Comparison of ENCODE assay signal across 9 cellular contexts in the genomic region with DNA sequence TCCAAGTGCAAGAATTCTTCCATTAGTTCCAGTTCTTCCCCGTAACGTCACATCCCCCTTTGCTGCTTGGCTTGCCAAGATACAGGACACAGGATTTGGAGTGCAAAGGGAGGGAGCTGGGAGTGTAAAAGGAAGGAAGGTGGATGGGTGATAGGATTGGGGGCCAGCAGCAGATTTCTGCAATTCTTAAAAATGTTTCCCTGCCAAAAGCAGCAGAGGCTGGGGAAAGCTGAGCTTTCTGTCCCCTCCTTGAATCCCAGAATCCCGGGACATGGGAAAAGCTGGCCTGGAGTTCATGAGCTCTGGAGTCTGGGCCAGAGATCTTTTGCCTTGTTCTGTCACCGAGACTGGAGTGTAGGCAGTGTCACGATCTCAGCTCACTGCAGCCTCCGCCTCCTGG.
A peak's percentile ranks its signal among the peaks of the same experiment; 100 is the strongest.
DNase-seq lines count a peak whose midpoint lies in the region; ATAC-seq and TF ChIP-seq lines count a peak whose summit lies in the region.
"Had no signal": no experiment of that assay in that cellular context is flagged by ENCODE, and none has a peak within 500 bp of the region (broad histone marks: within the 10 kb centered on the region; RNA-seq: fewer than 3 reads in every experiment).

No MANE protein-coding gene starts in this region.

- no peak for TF ChIP-seq CTCF in esophagus muscularis mucosa (IDR thresholded peaks at IDR 0.05)
- TF ChIP-seq CTCF in upper lobe of left lung (IDR thresholded peaks at IDR 0.05) = no peak

- peak overlapping the region; percentile 83 for H3K9ac ChIP-seq in mucosa of stomach (ENCODE audit: low read length)

- H3K36me3 ChIP-seq in esophagus muscularis mucosa (no peaks in the 10 kb centered on the region), mucosa of stomach (ENCODE audit: control insufficient read depth, insufficient read depth, low read length) (no peaks in the 10 kb centered on the region), upper lobe of left lung (no peaks in the 10 kb centered on the region)

- H3K9me3 ChIP-seq in esophagus muscularis mucosa (no peaks in the 10 kb centered on the region), mucosa of stomach (ENCODE audit: control insufficient read depth, low read length) (no peaks in the 10 kb centered on the region), upper lobe of left lung (no peaks in the 10 kb centered on the region)

- H3K4me3 ChIP-seq in esophagus muscularis mucosa (peak overlapping the region; percentile 63 to 73 (median 68)), mucosa of stomach (ENCODE audit: low read length) (peak overlapping the region; percentile 38), upper lobe of left lung (peak overlapping the region in 3 of 4 donors; percentile 55 to 79 (median 78))

- intact Hi-C loops in esophagus muscularis mucosa (cut with DNase I) = no loop called here

- H3K4me1 ChIP-seq in esophagus muscularis mucosa = peaks cover 15 to 49% (median 41%) of the 10 kb centered on the region in 4 donors
- peaks cover 57% of the 10 kb centered on the region for H3K4me1 ChIP-seq in mucosa of stomach (ENCODE audit: control insufficient read depth, insufficient read depth, low read length)
- H3K4me1 ChIP-seq in upper lobe of left lung = peaks cover 27 to 80% (median 50%) of the 10 kb centered on the region in 4 donors

- 44% methylated on average over 6 of the region's 6 CpGs for WGBS in esophagus muscularis mucosa
- 35 to 37% methylated on average over 6 of the region's 6 CpGs for WGBS in upper lobe of left lung, 2 donors

- ATAC-seq in upper lobe of left lung (ENCODE audit: low FRiP score in 2 of 2) = no peak
- no peak for ATAC-seq in HG03342 (IDR thresholded peaks at IDR 0.05; ENCODE audit: unreplicated experiment)
- ATAC-seq: stimulated activated memory B cell treated with anti-CD40 and anti-IgM and Interleukin-4, amounts not matched to agents 10 μg/mL and 1 μg/mL and 100 μg/mL, for 72 hours had no signal

- DNase-seq in NCI-H2227 (lab: John Stamatoyannopoulos, UW; ENCODE audit: unreplicated experiment) = peak; percentile 9
- no peak for DNase-seq in NCI-H2227 treated with DMSO at 0.1 percent for 48 hours (lab: John Stamatoyannopoulos, UW)
- DNase-seq in esophagus muscularis mucosa (ENCODE audit: extremely low spot score) = no peak
- no peak for DNase-seq in upper lobe of left lung
- DNase-seq in activated CD4-positive, alpha-beta T cell treated with anti-CD3 and anti-CD28 coated beads, Interleukin-2, amount 50 U/mL, for 1 hour = no peak
- DNase-seq in SK-N-DZ (ENCODE audit: low spot score) = no peak

- TF ChIP-seq POLR2A in esophagus muscularis mucosa (IDR thresholded peaks at IDR 0.05; ENCODE audit: low read depth) (no peak), upper lobe of left lung (IDR thresholded peaks at IDR 0.05) (no peak)

- H3K27ac ChIP-seq in esophagus muscularis mucosa (replicated peaks in 1 of 4) = peak overlapping the region; percentile 20 to 59 (median 40)
- peak overlapping the region; percentile 63 to 79 (median 71) for H3K27ac ChIP-seq in upper lobe of left lung

- H3K27me3 ChIP-seq in esophagus muscularis mucosa (peaks cover 0 to 53% (median 8%) of the 10 kb centered on the region in 4 donors), mucosa of stomach (ENCODE audit: control insufficient read depth, insufficient read depth, low read length) (no peaks in the 10 kb centered on the region), upper lobe of left lung (peaks cover 0 to 7% (median 4%) of the 10 kb centered on the region in 4 donors)

- TF ChIP-seq EP300 in esophagus muscularis mucosa (IDR thresholded peaks at IDR 0.05) (no peak), upper lobe of left lung (IDR thresholded peaks at IDR 0.05) (no peak)
